Comparison of ENCODE assay signal across 1 cellular context in genomic region chr9:71663931-71664459, GRCh38.
TF ChIP-seq lines count a peak whose summit lies in the region.

No MANE protein-coding gene starts in this region.

TF ChIP-seq in WTC11, 78 proteins besides CTCF, POLR2A, EP300 and RAD21:
- TF ChIP-seq ZNF425 (CRISPR knock-in tag; conservative IDR thresholded peaks at IDR 0.05) (no peak), E2F1 (CRISPR knock-in tag; IDR thresholded peaks at IDR 0.05) (no peak), ZNF396 (CRISPR knock-in tag; IDR thresholded peaks at IDR 0.05; ENCODE audit: borderline replicate concordance) (no peak), MAX (CRISPR knock-in tag; IDR thresholded peaks at IDR 0.05) (no peak), TCF7 (CRISPR knock-in tag; IDR thresholded peaks at IDR 0.05; ENCODE audit: low read depth) (no peak), ZMAT4 (CRISPR knock-in tag; IDR thresholded peaks at IDR 0.05) (no peak)
